1 cellular context compared by ENCODE assay signal in genomic region chr16:72609933-72610332, GRCh38.
TF ChIP-seq lines count a peak whose summit lies in the region.

No MANE protein-coding gene starts in this region.

TF ChIP-seq in GM12878, 131 proteins besides CTCF, POLR2A, EP300 and RAD21 (continued from another document):
- TF ChIP-seq SPI1 (IDR thresholded peaks at IDR 0.05; ENCODE audit: borderline replicate concordance, insufficient read depth, low read depth, low read length) (peak; percentile 88), ZBTB33 (IDR thresholded peaks at IDR 0.05) (no peak), IRF4 (IDR thresholded peaks at IDR 0.05; ENCODE audit: low read depth, low read length) (peak; percentile 49; the same call in 1 of the 2 replicates), MTA3 (IDR thresholded peaks at IDR 0.05; ENCODE audit: borderline replicate concordance, low read length) (no peak), RAD51 (IDR thresholded peaks at IDR 0.05) (peak; percentile 94), BHLHE40 (IDR thresholded peaks at IDR 0.05; ENCODE audit: borderline replicate concordance in 1 of 2, low read depth in 2 of 2, low read length in 1 of 2) (peak; percentile 49 to 71; a peak in 3 of 4 replicates), PAX5 (IDR thresholded peaks at IDR 0.05; ENCODE audit: borderline replicate concordance, low read depth, low read length) (0 out of 2 replicates have a peak, but pooled peaks have one; percentile 27), HDGF (IDR thresholded peaks at IDR 0.05) (no peak)
